10 cellular contexts compared by ENCODE assay signal in the genomic region with DNA sequence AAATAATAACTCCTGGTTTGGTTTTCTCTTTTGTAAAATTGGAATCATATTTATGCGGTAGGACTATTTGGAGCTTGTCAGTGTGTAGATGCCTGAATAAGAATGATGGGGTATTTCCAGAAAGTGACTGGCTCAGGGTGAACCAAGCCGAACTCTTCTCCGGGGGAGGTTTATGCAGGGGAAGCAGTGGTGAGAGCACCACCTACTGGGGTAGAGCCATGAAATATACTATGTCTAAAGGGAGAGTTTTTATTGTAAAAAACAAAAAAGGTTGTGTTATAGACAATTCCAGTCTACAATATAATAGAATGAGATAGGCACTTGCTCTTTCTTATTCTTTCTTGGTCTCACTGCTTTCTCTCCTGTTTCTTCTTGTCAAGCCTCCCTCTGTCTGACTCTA.
DNase-seq lines count a peak whose midpoint lies in the region; ATAC-seq and TF ChIP-seq lines count a peak whose summit lies in the region.
"Had no signal": no experiment of that assay in that cellular context is flagged by ENCODE, and none has a peak within 500 bp of the region (broad histone marks: within the 10 kb centered on the region; RNA-seq: fewer than 3 reads in every experiment).

No MANE protein-coding gene starts in this region.

- H3K9me3 ChIP-seq in AG04450 (ENCODE audit: control insufficient read depth, insufficient read depth, low read length), result no peaks in the 10 kb centered on the region
- H3K9me3 ChIP-seq in OCI-LY1 (ENCODE audit: low read length), result no peaks in the 10 kb centered on the region
- H3K9me3 ChIP-seq: gastrocnemius medialis had no signal

- H3K4me1 Mint-ChIP-seq in immature natural killer cell, result no peaks in the 10 kb centered on the region

- peak; percentile 58 for TF ChIP-seq CTCF in AG04450 (IDR thresholded peaks at IDR 0.05; ENCODE audit: low read depth, low read length)
- peak; percentile 43 for TF ChIP-seq CTCF in OCI-LY1 (IDR thresholded peaks at IDR 0.05; ENCODE audit: low read length)

- no peaks in the 10 kb centered on the region for H3K4me1 ChIP-seq in OCI-LY1 (ENCODE audit: insufficient read depth, low read length, severe bottlenecking)
- H3K4me1 ChIP-seq: gastrocnemius medialis had no signal

- ATAC-seq in GM19035 (IDR thresholded peaks at IDR 0.05; ENCODE audit: unreplicated experiment) (peak; percentile 58), GM21360 (IDR thresholded peaks at IDR 0.05; ENCODE audit: unreplicated experiment) (no peak)
- ATAC-seq: gastrocnemius medialis had no signal

- no peaks in the 10 kb centered on the region for H4K20me1 ChIP-seq in OCI-LY1 (ENCODE audit: insufficient read depth, low read length)

- H3K27me3 ChIP-seq in AG04450 (ENCODE audit: control insufficient read depth, insufficient read depth, low read length) (no peaks in the 10 kb centered on the region), OCI-LY1 (ENCODE audit: insufficient read depth, low read length) (no peaks in the 10 kb centered on the region)
- H3K27me3 ChIP-seq: gastrocnemius medialis had no signal

- H3K36me3 ChIP-seq in OCI-LY1 (ENCODE audit: insufficient read depth, low read length), result no peaks in the 10 kb centered on the region
- H3K36me3 ChIP-seq: gastrocnemius medialis had no signal

- H3K9me3 Mint-ChIP-seq in immature natural killer cell, result peaks cover 0 to 4% (median 1%) of the 10 kb centered on the region in 6 donors

- H3F3A ChIP-seq in OCI-LY1 (ENCODE audit: insufficient read depth, low read length), result no peaks in the 10 kb centered on the region

- H3K4me3 ChIP-seq in AG04450 (ENCODE audit: low read depth, low read length) (no peak overlapping the region), OCI-LY1 (ENCODE audit: low read depth, low read length, poor library complexity, severe bottlenecking) (no peak overlapping the region)
- H3K4me3 ChIP-seq: gastrocnemius medialis had no signal

- H3K9ac ChIP-seq in OCI-LY1 (ENCODE audit: low read length), result no peak overlapping the region

- H3K27me3 Mint-ChIP-seq in immature natural killer cell (ENCODE audit: low read depth in 3 of 3), result no peaks in the 10 kb centered on the region

- H2AFZ ChIP-seq in OCI-LY1 (ENCODE audit: low read length), result no peak overlapping the region

- no peak overlapping the region for H3K27ac ChIP-seq in AG04450 (ENCODE audit: low read depth, low read length)
- H3K27ac ChIP-seq in OCI-LY1 (ENCODE audit: low read depth, low read length, poor library complexity, severe bottlenecking), result no peak overlapping the region
- H3K27ac ChIP-seq: gastrocnemius medialis had no signal

- H3K4me3 Mint-ChIP-seq in immature natural killer cell, result no peak overlapping the region

- POLR2A ChIA-PET in AG04450 (lab: Yijun Ruan, JAX), result no interaction called here

- no peaks in the 10 kb centered on the region for H3K9me2 ChIP-seq in OCI-LY1 (ENCODE audit: low read depth, low read length)

- H3K36me3 Mint-ChIP-seq in immature natural killer cell, result no peaks in the 10 kb centered on the region

- H3K27ac Mint-ChIP-seq in immature natural killer cell, result no peak overlapping the region

- no peaks in the 10 kb centered on the region for H3K79me2 ChIP-seq in OCI-LY1 (ENCODE audit: insufficient read depth, low read length)

- DNase-seq in AG04450 (ENCODE audit: low read depth, low spot score) (peak; percentile 1), glomerular endothelial cell (ENCODE audit: extremely low read depth, low read depth, low spot score) (peak; percentile 2), immature natural killer cell (no peak), NCI-H1436 treated with DMSO at 0.1 percent for 48 hours (lab: John Stamatoyannopoulos, UW) (no peak)
- no peak for DNase-seq in activated naive CD4-positive, alpha-beta T cell treated with Interleukin-2 at 50 U/mL for 16 hours
- DNase-seq: activated CD4-positive, alpha-beta T cell treated with anti-CD3 and anti-CD28 coated beads, Interleukin-2, amount 50 U/mL, for 1 hour; gastrocnemius medialis had no signal

- CTCF ChIA-PET in AG04450 (lab: Charles Lee), result interaction anchor here (0.6 to 1.5 kb wide), 7 partner anchors 8 to 958 kb away, joined by 3 to 8 read pairs (median 4); no protein-coding TSS in a partner anchor

- no peak overlapping the region for H3K4me2 ChIP-seq in OCI-LY1 (ENCODE audit: low read length)

Comparison
In these comparisons a context has a peak if more than half of its experiments do, and no peak if none do; other contexts are left out.
1. DNase-seq: peak in AG04450 (single experiment) and glomerular endothelial cell (single experiment); none in immature natural killer cell (0 of 3), activated naive CD4-positive, alpha-beta T cell treated with Interleukin-2 at 50 U/mL for 16 hours (single experiment) and NCI-H1436 treated with DMSO at 0.1 percent for 48 hours (single experiment).